In the genomic region with DNA sequence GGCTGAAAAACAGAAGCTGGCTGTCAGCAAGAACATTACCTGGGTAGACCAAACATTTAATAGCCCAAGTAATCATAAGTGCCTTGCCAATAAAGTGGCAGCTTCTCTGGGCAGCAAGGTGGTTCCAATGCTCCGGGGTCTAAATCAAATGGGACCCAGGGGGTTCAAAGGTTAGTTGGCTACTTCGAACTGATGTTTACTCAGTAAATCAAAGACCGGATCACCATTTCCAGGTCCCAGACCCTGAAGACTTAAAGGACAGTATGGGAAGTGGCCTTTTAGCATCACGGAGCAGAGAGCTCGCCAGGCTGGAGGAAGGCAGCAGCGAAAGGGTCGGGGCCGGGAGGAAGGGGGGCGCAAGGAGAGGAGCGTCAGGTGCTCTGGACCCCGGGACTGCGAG, we compare ENCODE assay signal across 8 cellular contexts. TPM values are rescaled to one million over a fixed set of nuclear protein-coding genes. Genes with fewer than 3 reads are reported as not detected.
DNase-seq lines count a peak whose midpoint lies in the region; ATAC-seq and TF ChIP-seq lines count a peak whose summit lies in the region.

No MANE protein-coding gene starts in this region.

- H3K4me1 ChIP-seq in right atrium auricular region (no peaks in the 10 kb centered on the region), breast epithelium (peaks cover 0 to 3% of the 10 kb centered on the region in 2 donors), mononuclear cell (ENCODE audit: insufficient read depth, low read length) (peaks cover 55% of the 10 kb centered on the region), aorta (ENCODE audit: control insufficient read depth in 1 of 2, insufficient read depth in 2 of 2, low read length in 2 of 2) (no peaks in the 10 kb centered on the region)

- TF ChIP-seq CTCF in right atrium auricular region (IDR thresholded peaks at IDR 0.05) (no peak), breast epithelium (IDR thresholded peaks at IDR 0.05) (no peak)

- no peak for ATAC-seq in left cardiac atrium
- no peak for ATAC-seq in aorta (ENCODE audit: low FRiP score)

- H3K9me3 ChIP-seq in right atrium auricular region (no peaks in the 10 kb centered on the region), breast epithelium (no peaks in the 10 kb centered on the region), mononuclear cell (ENCODE audit: low read depth, low read length) (no peaks in the 10 kb centered on the region), aorta (ENCODE audit: control insufficient read depth, low read length) (no peaks in the 10 kb centered on the region)

- H3K4me3 ChIP-seq in right atrium auricular region (peak overlapping the region; percentile 71 to 74), breast epithelium (peak overlapping the region; percentile 64 to 80 (median 67)), mononuclear cell (ENCODE audit: low read length) (peak overlapping the region; percentile 54), aorta (ENCODE audit: low read length in 2 of 2) (peak overlapping the region; percentile 57)

- H3K36me3 ChIP-seq in right atrium auricular region (no peaks in the 10 kb centered on the region), breast epithelium (no peaks in the 10 kb centered on the region), aorta (ENCODE audit: control insufficient read depth in 1 of 2, insufficient read depth in 2 of 2, low read length in 1 of 2) (no peaks in the 10 kb centered on the region)

- intact Hi-C loops in left cardiac atrium (cut with DNase I) (loop anchor here in 1 of 2 donors (5.0 kb wide), 2 partner anchors 339 to 514 kb away; no protein-coding TSS in a partner anchor), breast epithelium (cut with DNase I; ENCODE audit: low total_unique reads) (no loop called here), aorta (cut with DNase I) (loop anchor here (5.0 to 10.0 kb wide), 3 partner anchors 142 to 344 kb away; no protein-coding TSS in a partner anchor)

- no peaks in the 10 kb centered on the region for H3K27me3 ChIP-seq in right atrium auricular region
- peaks cover 0 to 18% of the 10 kb centered on the region in 2 donors for H3K27me3 ChIP-seq in breast epithelium
- H3K27me3 ChIP-seq in mononuclear cell (ENCODE audit: insufficient read depth, low read length) = no peaks in the 10 kb centered on the region
- H3K27me3 ChIP-seq in aorta (ENCODE audit: control insufficient read depth in 1 of 2, insufficient read depth in 2 of 2, low read length in 1 of 2) = no peaks in the 10 kb centered on the region

- TF ChIP-seq POLR2A in breast epithelium (IDR thresholded peaks at IDR 0.05) = no peak

- WGBS in aorta, 2 donors = 21 to 36% methylated on average over 7 to 12 of the region's 12 CpGs

- H3K27ac ChIP-seq in right atrium auricular region (peak overlapping the region in 1 of 2 donors; percentile 73), breast epithelium (peak overlapping the region in 1 of 2 donors; percentile 88), aorta (ENCODE audit: low read depth in 1 of 2, low read length in 2 of 2) (no peak overlapping the region)

- no peak for DNase-seq in right atrium auricular region (ENCODE audit: low spot score)
- no peak for DNase-seq in left cardiac atrium
- no peak for DNase-seq in breast epithelium (ENCODE audit: low spot score in 2 of 2)
- no peak for DNase-seq in aorta
- no peak for DNase-seq in GOT3 (lab: John Stamatoyannopoulos, UW)
- no peak for DNase-seq in DMS 273 (lab: John Stamatoyannopoulos, UW; ENCODE audit: unreplicated experiment)
- no peak for DNase-seq in DMS153 treated with DMSO at 0.1 percent for 48 hours (lab: John Stamatoyannopoulos, UW; ENCODE audit: unreplicated experiment)

RNA-seq across cellular contexts. Expression of gene SH3KBP1, which starts 1.0 kb away (rescaled TPM):
- total RNA-seq in right atrium auricular region (10 to 100 TPM in 1 of 2 donors, 1 to 10 TPM in 1; 9.4 to 21.4 TPM), left cardiac atrium (10 to 100 TPM; 28.6 to 39.5 TPM), breast epithelium (10 to 100 TPM; 17.9 to 50.4 (median 21.0) TPM), mononuclear cell (58.2 TPM), aorta (10 to 100 TPM; 21.7 to 27.8 TPM)
- polyA plus RNA-seq in aorta = 1 to 10 TPM; 4.9 to 8.9 TPM
